Comparison of ENCODE assay signal across 8 cellular contexts in the genomic region with DNA sequence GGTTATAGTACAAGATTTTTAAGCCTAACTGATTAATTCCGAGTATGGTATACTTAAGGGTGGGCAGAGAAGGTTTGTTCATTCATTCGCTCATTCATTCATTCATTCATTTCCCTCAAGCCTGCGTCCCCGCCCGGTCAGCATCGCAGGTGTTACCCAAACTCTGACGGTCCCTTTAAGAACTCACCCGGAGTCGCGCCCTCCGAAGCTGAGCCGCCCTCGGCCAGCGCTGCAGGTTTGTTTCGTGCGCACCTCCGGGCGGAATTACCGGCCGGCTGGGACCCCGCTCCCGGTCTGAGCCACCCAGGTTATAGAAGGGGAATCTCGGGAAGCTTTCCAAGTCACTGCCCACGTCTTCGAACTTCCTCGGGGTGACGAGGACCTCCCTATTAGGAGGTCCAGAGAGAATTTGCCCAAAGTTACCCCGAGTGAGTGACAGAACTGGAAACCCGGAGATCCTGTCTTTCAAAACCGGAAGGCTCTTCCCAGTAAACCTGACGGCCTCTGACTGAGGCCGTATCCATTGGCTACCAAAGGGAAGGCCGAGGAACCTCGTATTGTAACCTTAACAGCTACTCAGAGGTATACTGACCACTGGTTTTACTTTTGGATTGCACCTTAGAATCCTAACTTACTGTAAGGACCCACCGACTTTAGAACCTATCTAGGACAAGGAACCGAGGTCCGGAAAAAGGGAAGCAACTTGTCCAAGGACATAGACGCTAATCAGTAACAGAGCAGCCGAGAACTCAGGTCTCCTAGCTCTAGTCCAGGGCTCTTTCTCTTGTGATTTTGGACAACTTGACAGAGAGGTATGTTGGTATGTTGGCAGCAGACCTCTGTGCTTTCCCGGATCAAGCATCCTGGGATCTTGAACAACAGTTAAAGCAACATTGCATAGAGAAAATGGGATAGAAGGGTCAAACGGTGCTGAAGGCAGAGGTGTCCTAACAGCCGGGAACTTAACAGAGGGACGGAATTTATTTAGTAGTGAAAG. TPM values are rescaled to one million over a fixed set of nuclear protein-coding genes. Genes with fewer than 3 reads are reported as not detected.
DNase-seq lines count a peak whose midpoint lies in the region; ATAC-seq and TF ChIP-seq lines count a peak whose summit lies in the region.

No MANE protein-coding gene starts in this region.

- no peaks in the 10 kb centered on the region for H3K9me3 ChIP-seq in OCI-LY3 (ENCODE audit: insufficient read depth, low read length)
- H3K9me3 ChIP-seq in left ventricle myocardium inferior (replicated peaks), result no peaks in the 10 kb centered on the region

- H4K20me1 ChIP-seq in OCI-LY3 (ENCODE audit: insufficient read depth, low read length), result no peaks in the 10 kb centered on the region

- TF ChIP-seq CTCF in OCI-LY3 (IDR thresholded peaks at IDR 0.05; ENCODE audit: low read depth, low read length), result no peak
- no peak for TF ChIP-seq CTCF in left ventricle myocardium inferior (IDR thresholded peaks at IDR 0.05; ENCODE audit: borderline replicate concordance)
- no peak for TF ChIP-seq CTCF in progenitor cell of endocrine pancreas (IDR thresholded peaks at IDR 0.05; ENCODE audit: unreplicated experiment)

- H3K27ac Mint-ChIP-seq in activated naive CD8-positive, alpha-beta T cell, result peak overlapping the region; percentile 81
- H3K27ac Mint-ChIP-seq in progenitor cell of endocrine pancreas, result peak overlapping the region; percentile 98

- H3K4me3 ChIP-seq in OCI-LY3 (ENCODE audit: low read length) (peak overlapping the region; percentile 91), left ventricle myocardium inferior (peak overlapping the region; percentile 99)

- peaks cover 5% of the 10 kb centered on the region for H3K27me3 Mint-ChIP-seq in activated naive CD8-positive, alpha-beta T cell
- H3K27me3 Mint-ChIP-seq in progenitor cell of endocrine pancreas, result peaks cover 11% of the 10 kb centered on the region

- H3K27me3 ChIP-seq in OCI-LY3 (ENCODE audit: low read depth, low read length) (peaks cover 38% of the 10 kb centered on the region), left ventricle myocardium inferior (ENCODE audit: low read depth) (no peaks in the 10 kb centered on the region)

- peak overlapping the region; percentile 97 for H3K4me2 ChIP-seq in OCI-LY3 (ENCODE audit: low read length)

- peaks cover 25% of the 10 kb centered on the region for H3K4me1 Mint-ChIP-seq in activated naive CD8-positive, alpha-beta T cell (ENCODE audit: low read depth)
- H3K4me1 Mint-ChIP-seq in progenitor cell of endocrine pancreas (ENCODE audit: low read depth), result peaks cover 23% of the 10 kb centered on the region

- intact Hi-C loops in left ventricle myocardium inferior (cut with micrococcal nuclease), result no loop called here

- H3K4me3 Mint-ChIP-seq in activated naive CD8-positive, alpha-beta T cell, result peak overlapping the region; percentile 92
- peak overlapping the region; percentile 91 for H3K4me3 Mint-ChIP-seq in progenitor cell of endocrine pancreas (ENCODE audit: low read depth)

- H3K27ac ChIP-seq in OCI-LY3 (ENCODE audit: low read length), result no peak overlapping the region
- H3K27ac ChIP-seq in left ventricle myocardium inferior (replicated peaks), result peak overlapping the region; percentile 93

- H3K36me3 ChIP-seq in OCI-LY3 (replicated peaks; ENCODE audit: low read depth, low read length), result peaks cover 6% of the 10 kb centered on the region
- H3K36me3 ChIP-seq in left ventricle myocardium inferior, result peaks cover 8% of the 10 kb centered on the region

- H2AFZ ChIP-seq in OCI-LY3 (ENCODE audit: low read depth, low read length), result peak overlapping the region; percentile 86

- H3K9ac ChIP-seq in OCI-LY3 (ENCODE audit: low read length), result peak overlapping the region; percentile 92

- H3K4me1 ChIP-seq in OCI-LY3 (ENCODE audit: low read length) (peaks cover 11% of the 10 kb centered on the region), left ventricle myocardium inferior (peaks cover 52% of the 10 kb centered on the region)

- H3K9me3 Mint-ChIP-seq in activated naive CD8-positive, alpha-beta T cell (ENCODE audit: low read depth), result no peaks in the 10 kb centered on the region
- no peaks in the 10 kb centered on the region for H3K9me3 Mint-ChIP-seq in progenitor cell of endocrine pancreas (ENCODE audit: low read depth)

- peak; percentile 28 for ATAC-seq in HG02610 (IDR thresholded peaks at IDR 0.05; ENCODE audit: unreplicated experiment)
- no peak for ATAC-seq in HG02623 (IDR thresholded peaks at IDR 0.05; ENCODE audit: unreplicated experiment)

- DNase-seq in DMS53 treated with DMSO at 0.1 percent for 48 hours (lab: John Stamatoyannopoulos, UW; ENCODE audit: unreplicated experiment) (peak; percentile 55), left ventricle myocardium inferior (peak; percentile 29), progenitor cell of endocrine pancreas (ENCODE audit: low spot score, unreplicated experiment) (peak; percentile 36), AG08395 (ENCODE audit: low spot score) (no peak)

- H3K79me2 ChIP-seq in OCI-LY3 (ENCODE audit: low read length), result peaks cover 14% of the 10 kb centered on the region

- H3K36me3 Mint-ChIP-seq in activated naive CD8-positive, alpha-beta T cell, result no peaks in the 10 kb centered on the region
- peaks cover 1% of the 10 kb centered on the region for H3K36me3 Mint-ChIP-seq in progenitor cell of endocrine pancreas (ENCODE audit: insufficient read depth)

RNA-seq across cellular contexts. Expression of a gene that starts 0.7 kb away (rescaled TPM):
- total RNA-seq in left ventricle myocardium inferior, result 60.1 TPM
- 99.6 and 115 TPM in 2 replicates for total RNA-seq in progenitor cell of endocrine pancreas
